In genomic region chr16:85593503-85594195, GRCh38 we compare ENCODE assay signal across 9 cellular contexts.
DNase-seq lines count a peak whose midpoint lies in the region; FAIRE-seq and TF ChIP-seq lines count a peak whose summit lies in the region.
"Had no signal": no experiment of that assay in that cellular context is flagged by ENCODE, and none has a peak within 500 bp of the region (broad histone marks: within the 10 kb centered on the region; RNA-seq: fewer than 3 reads in every experiment).

No MANE protein-coding gene starts in this region.

- FAIRE-seq in islet of Langerhans (lab: Jason Lieb, UNC) = peak; percentile 13

- DNase-seq in Ammon's horn (ENCODE audit: low spot score) (peak; percentile 29), NCI-H1105 treated with DMSO at 0.1 percent for 48 hours (lab: John Stamatoyannopoulos, UW) (peak; percentile 89), NCI-H748 (lab: John Stamatoyannopoulos, UW; ENCODE audit: unreplicated experiment) (peak; percentile 95), NCI-H226 (no peak), NCI-H187 treated with DMSO at 0.1 percent for 48 hours (lab: John Stamatoyannopoulos, UW) (no peak), GM13976 (ENCODE audit: low spot score) (no peak), Kasumi-1 (lab: John Stamatoyannopoulos, UW) (no peak)
- DNase-seq: IMR-90 had no signal

- no peak for TF ChIP-seq CTCF in GM13976 (IDR thresholded peaks at IDR 0.05; ENCODE audit: borderline replicate concordance, control extremely low read depth, extremely low read depth, insufficient read depth, missing control alignments)

- in situ Hi-C loops in GM13976 (cut with MboI; ENCODE audit: low sequenced_read_pairs, unreplicated experiment) = no loop called here

Comparison
In these comparisons a context has a peak if more than half of its experiments do, and no peak if none do; other contexts are left out.
1. DNase-seq: peak in Ammon's horn (single experiment), NCI-H1105 treated with DMSO at 0.1 percent for 48 hours (single experiment) and NCI-H748 (single experiment); none in NCI-H226 (single experiment), NCI-H187 treated with DMSO at 0.1 percent for 48 hours (single experiment), GM13976 (single experiment) and Kasumi-1 (0 of 2).